Comparison of ENCODE assay signal across 19 cellular contexts in genomic region chr6:167934426-167934864, GRCh38.
DNase-seq lines count a peak whose midpoint lies in the region; ATAC-seq and TF ChIP-seq lines count a peak whose summit lies in the region.
"Had no signal": no experiment of that assay in that cellular context is flagged by ENCODE, and none has a peak within 500 bp of the region (broad histone marks: within the 10 kb centered on the region; RNA-seq: fewer than 3 reads in every experiment).

No MANE protein-coding gene starts in this region.

- H3K9me3 ChIP-seq in upper lobe of right lung: no peaks in the 10 kb centered on the region
- H3K9me3 ChIP-seq in A673 (ENCODE audit: low read depth, low read length, poor library complexity, severe bottlenecking): no peaks in the 10 kb centered on the region
- H3K9me3 ChIP-seq: ascending aorta, BLaER1, MG63 had no signal

- CTCF ChIA-PET in A673 (lab: Charles Lee): no interaction called here

- H3K4me3 Mint-ChIP-seq in nephron progenitor cell: no peak overlapping the region
- H3K4me3 Mint-ChIP-seq: natural killer cell treated with Interleukin-12 subunit alpha and Interleukin-12 subunit beta and Interleukin-15 and Interleukin-18, amount 100 ng/mL, for 72 hours had no signal

- H3K4me1 Mint-ChIP-seq in nephron progenitor cell: peaks cover 30% of the 10 kb centered on the region

- H3K27me3 Mint-ChIP-seq in nephron progenitor cell (ENCODE audit: low read depth, poor library complexity): no peaks in the 10 kb centered on the region

- no TSS peak for BruUV-seq in A673 (replicated peaks; lab: Mats Ljungman, UMichigan)

- peak; percentile 48 for ATAC-seq in Right ventricle myocardium superior (ENCODE audit: poor library complexity)
- no peak for ATAC-seq in Right ventricle myocardium inferior
- ATAC-seq in upper lobe of right lung: peak; percentile 67
- ATAC-seq: natural killer cell treated with Interleukin-12 subunit alpha and Interleukin-12 subunit beta and Interleukin-15 and Interleukin-18, amount 100 ng/mL, for 72 hours had no signal

- H3K4me1 ChIP-seq in upper lobe of right lung: peaks cover 21% of the 10 kb centered on the region
- no peaks in the 10 kb centered on the region for H3K4me1 ChIP-seq in A673 (ENCODE audit: insufficient read depth, low read length, poor library complexity, severe bottlenecking)
- H3K4me1 ChIP-seq: ascending aorta had no signal

- H3K9me3 Mint-ChIP-seq in nephron progenitor cell: no peaks in the 10 kb centered on the region
- H3K9me3 Mint-ChIP-seq: natural killer cell treated with Interleukin-12 subunit alpha and Interleukin-12 subunit beta and Interleukin-15 and Interleukin-18, amount 100 ng/mL, for 72 hours had no signal

- peak overlapping the region; percentile 73 for H3K27ac ChIP-seq in upper lobe of right lung
- no peak overlapping the region for H3K27ac ChIP-seq in A673 (ENCODE audit: low read depth, low read length, poor library complexity, severe bottlenecking)
- H3K27ac ChIP-seq: 22Rv1, ascending aorta, BLaER1 had no signal

- H3K27ac Mint-ChIP-seq in nephron progenitor cell: peak overlapping the region; percentile 31
- H3K27ac Mint-ChIP-seq: natural killer cell treated with Interleukin-12 subunit alpha and Interleukin-12 subunit beta and Interleukin-15 and Interleukin-18, amount 100 ng/mL, for 72 hours had no signal

- TF ChIP-seq CTCF in nephron progenitor cell (IDR thresholded peaks at IDR 0.05): no peak
- TF ChIP-seq CTCF in upper lobe of right lung (IDR thresholded peaks at IDR 0.05): no peak
- TF ChIP-seq CTCF in A673 (conservative IDR thresholded peaks at IDR 0.05; ENCODE audit: low read depth, low read length): no peak

- H3K36me3 ChIP-seq in upper lobe of right lung (peaks cover 11% of the 10 kb centered on the region), A673 (ENCODE audit: insufficient read depth, low read length, poor library complexity, severe bottlenecking) (no peaks in the 10 kb centered on the region)
- H3K36me3 ChIP-seq: MG63 had no signal

- intact Hi-C loops in Right ventricle myocardium superior (cut with DNase I) (no loop called here), Right ventricle myocardium inferior (cut with DNase I) (loop anchor here (2.0 kb wide), 1 partner anchor 102 kb away; no protein-coding TSS in a partner anchor), upper lobe of right lung (cut with DNase I) (no loop called here), A673 (cut with micrococcal nuclease; ENCODE audit: unreplicated experiment) (no loop called here)

- POLR2A ChIA-PET in A673 (lab: Charles Lee; ENCODE audit: low non-redundant PET): no interaction called here

- peaks cover 58% of the 10 kb centered on the region for H3K36me3 Mint-ChIP-seq in nephron progenitor cell (ENCODE audit: low read depth)
- H3K36me3 Mint-ChIP-seq: natural killer cell treated with Interleukin-12 subunit alpha and Interleukin-12 subunit beta and Interleukin-15 and Interleukin-18, amount 100 ng/mL, for 72 hours had no signal

- H3K4me3 ChIP-seq in upper lobe of right lung (peak overlapping the region; percentile 12), A673 (ENCODE audit: low read depth, low read length, poor library complexity, severe bottlenecking) (no peak overlapping the region)
- H3K4me3 ChIP-seq: ascending aorta, BLaER1, MG63 had no signal

- DNase-seq in Right ventricle myocardium superior: no peak
- DNase-seq in Right ventricle myocardium inferior (ENCODE audit: missing footprints): no peak
- DNase-seq in kidney tubule cell (ENCODE audit: low spot score): peak; percentile 48
- DNase-seq in nephron progenitor cell: peak; percentile 11
- no peak for DNase-seq in upper lobe of right lung
- no peak for DNase-seq in A673 (ENCODE audit: low spot score)
- no peak for DNase-seq in retina
- no peak for DNase-seq in superior temporal gyrus (ENCODE audit: extremely low spot score)
- DNase-seq: DMS 273 treated with DMSO at 0.1 percent for 48 hours; H7; head of caudate nucleus; MG63; NCI-H1694 treated with DMSO at 0.1 percent for 48 hours; SHP77 treated with DMSO at 0.1 percent for 48 hours; stimulated activated CD4-positive, alpha-beta T cell treated with anti-CD3 and anti-CD28 coated beads, Interleukin-2, amount 100 ng/mL, for 24 hours had no signal

- H3K27me3 ChIP-seq in upper lobe of right lung (no peaks in the 10 kb centered on the region), A673 (replicated peaks; ENCODE audit: insufficient read depth, low read depth, low read length, poor library complexity) (no peaks in the 10 kb centered on the region)
- H3K27me3 ChIP-seq: ascending aorta, BLaER1, MG63 had no signal

Comparison
In these comparisons a context has a peak if more than half of its experiments do, and no peak if none do; other contexts are left out.
1. DNase-seq: peak in kidney tubule cell (single experiment) and nephron progenitor cell (single experiment); none in Right ventricle myocardium superior (single experiment), Right ventricle myocardium inferior (single experiment), upper lobe of right lung (single experiment), A673 (single experiment), retina (single experiment) and superior temporal gyrus (single experiment).